Comparison of ENCODE assay signal across 8 cellular contexts in genomic region chr17:68512967-68513474, GRCh38. TPM values are rescaled to one million over a fixed set of nuclear protein-coding genes. Genes with fewer than 3 reads are reported as not detected.
A peak's percentile ranks its signal among the peaks of the same experiment; 100 is the strongest.
DNase-seq lines count a peak whose midpoint lies in the region; ATAC-seq, FAIRE-seq and TF ChIP-seq lines count a peak whose summit lies in the region.

No MANE protein-coding gene starts in this region.

- peak overlapping the region; percentile 93 for H3K4me3 Mint-ChIP-seq in stimulated activated memory B cell treated with anti-CD40 and anti-IgM and Interleukin-4, amounts not matched to agents 10 μg/mL and 1 μg/mL and 100 μg/mL, for 72 hours

- TF ChIP-seq RAD21 in GM12878 (IDR thresholded peaks at IDR 0.05; ENCODE audit: insufficient read depth, low read depth, low read length) = no peak

- no peaks in the 10 kb centered on the region for H3K9me3 Mint-ChIP-seq in stimulated activated memory B cell treated with anti-CD40 and anti-IgM and Interleukin-4, amounts not matched to agents 10 μg/mL and 1 μg/mL and 100 μg/mL, for 72 hours

- H3K36me3 Mint-ChIP-seq in stimulated activated memory B cell treated with anti-CD40 and anti-IgM and Interleukin-4, amounts not matched to agents 10 μg/mL and 1 μg/mL and 100 μg/mL, for 72 hours = peaks cover 32% of the 10 kb centered on the region

- WGBS in GM12878 (ENCODE audit: insufficient coverage, insufficient replicate concordance, low lambda C conversion rate, missing lambda C conversion rate) = 1% methylated on average over 20 of the region's 20 CpGs

- FAIRE-seq in GM12878 (lab: Jason Lieb, UNC) = no peak

- H3K9me3 ChIP-seq in GM12878 (replicated peaks; ENCODE audit: control insufficient read depth, insufficient read depth, low read length) = peaks cover 3% of the 10 kb centered on the region; the same call in 1 of the 3 replicates

- no peak for TF ChIP-seq POLR2A in GM12878 (IDR thresholded peaks at IDR 0.05; ENCODE audit: low read depth, low read length)

- peak overlapping the region; percentile 89 for H3K4me2 ChIP-seq in GM12878 (ENCODE audit: control insufficient read depth, insufficient read depth)

- no peak for TF ChIP-seq CTCF in GM12878 (IDR thresholded peaks at IDR 0.05 in 2 of 3, conservative IDR thresholded peaks at IDR 0.05 in 1 of 3; ENCODE audit: control insufficient read depth in 2 of 3, extremely low read depth in 1 of 3, insufficient read depth in 1 of 3, low read depth in 3 of 3, low read length in 3 of 3)

- POLR2A ChIA-PET in GM12878 (lab: Charles Lee) = interaction anchor here (0.6 to 4.7 kb wide), 7 partner anchors 9 to 101 kb away, joined by 3 to 46 read pairs (median 6); no protein-coding TSS in a partner anchor

- intact Hi-C loops in GM12878 (cut with micrococcal nuclease; ENCODE audit: unreplicated experiment) = loop anchor here (1.0 to 5.0 kb wide), 2 partner anchors 15 to 46 kb away; no protein-coding TSS in a partner anchor

- H3K27ac Mint-ChIP-seq in stimulated activated memory B cell treated with anti-CD40 and anti-IgM and Interleukin-4, amounts not matched to agents 10 μg/mL and 1 μg/mL and 100 μg/mL, for 72 hours = peak overlapping the region; percentile 87

- peak overlapping the region; percentile 98 for H3K27ac ChIP-seq in GM12878 (ENCODE audit: control insufficient read depth, insufficient read depth)

- TF ChIP-seq EP300 in GM12878 (IDR thresholded peaks at IDR 0.05; ENCODE audit: borderline replicate concordance in 1 of 2, control insufficient read depth in 1 of 2, low read depth in 2 of 2, low read length in 2 of 2) = no peak

- H2AFZ ChIP-seq in GM12878 (ENCODE audit: control insufficient read depth, low read depth, low read length) = peak overlapping the region; percentile 26; the same call in 1 of the 2 replicates

- peaks cover 52% of the 10 kb centered on the region for H3K79me2 ChIP-seq in GM12878 (ENCODE audit: control insufficient read depth, insufficient read depth, low read length)

- BruUV-seq in GM12878 (replicated peaks; lab: Mats Ljungman, UMichigan) = no TSS peak

- peaks cover 6 to 18% of the 10 kb centered on the region in 2 experiments; a peak in 3 of 4 replicates for H3K36me3 ChIP-seq in GM12878 (ENCODE audit: control insufficient read depth in 2 of 2, insufficient read depth in 2 of 2, low read length in 1 of 2)

- peaks cover 7% of the 10 kb centered on the region; the same call in 1 of the 2 replicates for H3K4me1 ChIP-seq in GM12878 (ENCODE audit: control insufficient read depth, insufficient read depth, low read length)

- peak overlapping the region; percentile 87 for H3K9ac ChIP-seq in GM12878 (ENCODE audit: control insufficient read depth, insufficient read depth, low read length)

- no peaks in the 10 kb centered on the region for H3K27me3 Mint-ChIP-seq in stimulated activated memory B cell treated with anti-CD40 and anti-IgM and Interleukin-4, amounts not matched to agents 10 μg/mL and 1 μg/mL and 100 μg/mL, for 72 hours

- RAD21 ChIA-PET in GM12878 (lab: Charles Lee; ENCODE audit: unreplicated experiment) = interaction anchor here (0.7 to 1.8 kb wide), 7 partner anchors 11 to 265 kb away, joined by 3 to 19 read pairs (median 4); partner anchors contain the start of gene AMZ2

- DNase-seq in NCI-H524 (lab: John Stamatoyannopoulos, UW) = peak; percentile 30 to 54
- no peak for DNase-seq in NCI-H524 treated with DMSO at 0.1 percent for 48 hours (lab: John Stamatoyannopoulos, UW)
- peak; percentile 32 for DNase-seq in NCI-H2171 (lab: John Stamatoyannopoulos, UW)
- DNase-seq in GM12878 (ENCODE audit: low read depth, low spot score) = no peak
- peak; percentile 76 for DNase-seq in islet precursor cell
- DNase-seq in NCI-H774 (lab: John Stamatoyannopoulos, UW) = no peak

- ATAC-seq in GM12878 (peak; percentile 5; the same call in 1 of the 3 replicates), HG02840 (IDR thresholded peaks at IDR 0.05; ENCODE audit: low FRiP score, unreplicated experiment) (no peak)
- ATAC-seq in stimulated activated memory B cell treated with anti-CD40 and anti-IgM and Interleukin-4, amounts not matched to agents 10 μg/mL and 1 μg/mL and 100 μg/mL, for 72 hours = no peak

- H3K4me1 Mint-ChIP-seq in stimulated activated memory B cell treated with anti-CD40 and anti-IgM and Interleukin-4, amounts not matched to agents 10 μg/mL and 1 μg/mL and 100 μg/mL, for 72 hours = peaks cover 49% of the 10 kb centered on the region

- 0 out of 2 replicates have a peak, but pooled peaks cover 2% of the 10 kb centered on the region for H4K20me1 ChIP-seq in GM12878 (ENCODE audit: control insufficient read depth, insufficient read depth)

- in situ Hi-C loops in GM12878 (cut with MboI) = no loop called here

- CTCF ChIA-PET in GM12878 (lab: Yijun Ruan, JAX) = interaction anchor here (1.7 to 3.9 kb wide), 2 partner anchors 15 to 51 kb away, joined by 4 to 29 read pairs; no protein-coding TSS in a partner anchor

- H3K4me3 ChIP-seq in GM12878 = peak overlapping the region; percentile 88

- H3K27me3 ChIP-seq in GM12878 (replicated peaks in 1 of 2; ENCODE audit: control insufficient read depth in 2 of 2, insufficient read depth in 2 of 2, low read length in 1 of 2) = no peaks in the 10 kb centered on the region

- SMC1A ChIA-PET in GM12878 (lab: Charles Lee; ENCODE audit: uncharacterized antibody, unreplicated experiment) = interaction anchor here (1.5 to 8.1 kb wide), 2 partner anchors 13 to 46 kb away, joined by 5 to 97 read pairs; no protein-coding TSS in a partner anchor

TF ChIP-seq in GM12878, 131 proteins besides CTCF, POLR2A, EP300 and RAD21 (continues in another document):
- TF ChIP-seq SUPT20H (IDR thresholded peaks at IDR 0.05; ENCODE audit: borderline replicate concordance, control insufficient read depth, low read depth, low read length) (no peak), RELB (IDR thresholded peaks at IDR 0.05; ENCODE audit: low read depth) (0 out of 2 replicates have a peak, but pooled peaks have one; percentile 31)

RNA-seq across cellular contexts. Expression of gene PRKAR1A, which starts 0.8 kb away (rescaled TPM):
- 213 and 214 TPM in 2 replicates for total RNA-seq in GM12878 (2013; cell fraction: nucleolus; rRNA removed)
- total RNA-seq in GM12878 (2014; rRNA removed) (91.0 and 130 TPM in 2 replicates), GM12878 (2014; rRNA removed; fragmentation: Illumina TruSeq; extraction: Trizol) (129 and 130 TPM in 2 replicates), GM12878 (2021) (164 and 167 TPM in 2 replicates)
- polyA plus RNA-seq in GM12878 (2011; ENCODE audit: low read depth) = 57.5 TPM
- polyA plus RNA-seq in GM12878 (2011; rRNA removed) (196 and 292 TPM in 2 replicates), GM12878 (2014; fragmentation: Illumina TruSeq; extraction: Trizol) (120 and 143 TPM in 2 replicates), GM12878 (2014; fragmentation: Nextera tagmentation; extraction: Ambion mirVana) (10 to 100 TPM; 29.1 to 35.6 TPM), GM12878 (2014; rRNA removed) (111 and 112 TPM in 2 replicates), GM12878 (2016; fragmentation: Nextera tagmentation; extraction: Ambion mirVana) (100 to 1,000 TPM; 191 to 200 TPM)
- 114 and 138 TPM in 2 replicates for polyA plus RNA-seq in GM12878 (2011; cell fraction: cytosol; rRNA removed)
- 115 and 132 TPM in 2 replicates for polyA plus RNA-seq in GM12878 (2011; cell fraction: nucleus; rRNA removed)
- 89.6 and 124 TPM in 2 replicates for polyA plus RNA-seq in GM12878 (2012)
- 160 and 210 TPM in 2 replicates for polyA minus RNA-seq in GM12878 (2011; rRNA and poly(A)+ RNA removed)
- polyA minus RNA-seq in GM12878 (2011; cell fraction: cytosol; rRNA and poly(A)+ RNA removed) = 143 and 148 TPM in 2 replicates
- polyA minus RNA-seq in GM12878 (2011; cell fraction: nucleus; rRNA and poly(A)+ RNA removed) = 135 and 198 TPM in 2 replicates

RNA-seq across cellular contexts. Expression of gene WIPI1, which starts 55.7 kb away (rescaled TPM):
- 19.9 and 25.9 TPM in 2 replicates for total RNA-seq in GM12878 (2013; cell fraction: nucleolus; rRNA removed)
- 26.9 and 35.0 TPM in 2 replicates for total RNA-seq in GM12878 (2014; rRNA removed)
- total RNA-seq in GM12878 (2014; rRNA removed; fragmentation: Illumina TruSeq; extraction: Trizol) = 25.5 and 26.8 TPM in 2 replicates
- 23.9 and 24.2 TPM in 2 replicates for total RNA-seq in GM12878 (2021)
- polyA plus RNA-seq in GM12878 (2011; ENCODE audit: low read depth) = 16.3 TPM
- polyA plus RNA-seq in GM12878 (2011; rRNA removed) = 11.1 and 11.7 TPM in 2 replicates
- 12.0 and 13.2 TPM in 2 replicates for polyA plus RNA-seq in GM12878 (2011; cell fraction: cytosol; rRNA removed)
- 10.7 and 12.1 TPM in 2 replicates for polyA plus RNA-seq in GM12878 (2011; cell fraction: nucleus; rRNA removed)
- polyA plus RNA-seq in GM12878 (2012) = 21.1 and 24.4 TPM in 2 replicates
- polyA plus RNA-seq in GM12878 (2014; fragmentation: Illumina TruSeq; extraction: Trizol) = 28.8 and 34.6 TPM in 2 replicates
- polyA plus RNA-seq in GM12878 (2014; fragmentation: Nextera tagmentation; extraction: Ambion mirVana) = 1 to 10 TPM; 6.5 to 7.1 TPM
- 26.0 and 37.7 TPM in 2 replicates for polyA plus RNA-seq in GM12878 (2014; rRNA removed)
- 10 to 100 TPM; 39.1 to 44.5 TPM for polyA plus RNA-seq in GM12878 (2016; fragmentation: Nextera tagmentation; extraction: Ambion mirVana)
- 13.0 and 14.8 TPM in 2 replicates for polyA minus RNA-seq in GM12878 (2011; rRNA and poly(A)+ RNA removed)
- 3.6 and 5.4 TPM in 2 replicates for polyA minus RNA-seq in GM12878 (2011; cell fraction: cytosol; rRNA and poly(A)+ RNA removed)
- 6.2 and 8.6 TPM in 2 replicates for polyA minus RNA-seq in GM12878 (2011; cell fraction: nucleus; rRNA and poly(A)+ RNA removed)

Comparison
In these comparisons a context has a peak if more than half of its experiments do, and no peak if none do; other contexts are left out.
1. DNase-seq: peak in NCI-H524 (2 of 2), NCI-H2171 (single experiment) and islet precursor cell (single experiment); none in NCI-H524 treated with DMSO at 0.1 percent for 48 hours (single experiment), GM12878 (single experiment) and NCI-H774 (single experiment).